Comparison of ENCODE assay signal across 8 cellular contexts in the genomic region with DNA sequence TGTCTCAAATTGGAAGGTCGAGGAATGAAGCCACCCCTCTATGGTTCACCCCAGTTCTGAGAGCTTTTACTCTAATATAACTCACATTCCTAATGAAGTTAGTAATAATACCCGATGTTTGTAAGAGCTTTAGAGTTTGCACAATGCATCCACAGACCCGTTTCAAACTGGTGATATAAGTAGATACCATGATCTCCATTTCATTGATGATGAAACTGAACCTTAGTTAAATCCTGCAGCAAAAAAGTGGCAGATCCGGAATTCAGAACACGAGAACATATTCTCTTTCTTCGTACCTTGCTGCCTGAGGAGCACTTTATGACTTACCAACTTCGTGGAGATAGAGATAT. TPM values are rescaled to one million over a fixed set of nuclear protein-coding genes. Genes with fewer than 3 reads are reported as not detected.
DNase-seq lines count a peak whose midpoint lies in the region; ATAC-seq and TF ChIP-seq lines count a peak whose summit lies in the region.

No MANE protein-coding gene starts in this region.

- peak overlapping the region; percentile 85 for H3K4me3 Mint-ChIP-seq in activated CD4-positive, alpha-beta T cell treated with anti-CD3 and anti-CD28 coated beads, Interleukin-2, amount 10 ng/mL, durations not matched to agents 7 days and 5 days

- peaks cover 16% of the 10 kb centered on the region for H3K4me1 Mint-ChIP-seq in activated CD4-positive, alpha-beta T cell treated with anti-CD3 and anti-CD28 coated beads, Interleukin-2, amount 10 ng/mL, durations not matched to agents 7 days and 5 days

- CTCF ChIA-PET in activated CD4-positive, alpha-beta T cell treated with anti-CD3 and anti-CD28 coated beads, Interleukin-2, amount 10 ng/mL, durations not matched to agents 7 days and 5 days (lab: Charles Lee) = interaction anchor here (5.2 kb wide), 1 partner anchor 37 kb away, joined by 24 read pairs; no protein-coding TSS in a partner anchor

- H3K9ac ChIP-seq in adipocyte (ENCODE audit: low read length) = peak overlapping the region; percentile 87

- H3K4me1 ChIP-seq in adipocyte (ENCODE audit: control insufficient read depth, insufficient read depth, low read length) = peaks cover 17% of the 10 kb centered on the region
- H3K4me1 ChIP-seq in left lung = peaks cover 4 to 10% of the 10 kb centered on the region in 2 donors
- peaks cover 6 to 13% of the 10 kb centered on the region in 2 donors for H3K4me1 ChIP-seq in thoracic aorta (ENCODE audit: control insufficient read depth in 1 of 2, low read depth in 2 of 2)

- intact Hi-C loops in left lung (cut with DNase I) = no loop called here

- H3K36me3 Mint-ChIP-seq in activated CD4-positive, alpha-beta T cell treated with anti-CD3 and anti-CD28 coated beads, Interleukin-2, amount 10 ng/mL, durations not matched to agents 7 days and 5 days (ENCODE audit: low read depth) = no peaks in the 10 kb centered on the region

- H3K4me3 ChIP-seq in adipocyte (ENCODE audit: low read length) = peak overlapping the region; percentile 85
- H3K4me3 ChIP-seq in left lung = peak overlapping the region; percentile 46 to 61
- H3K4me3 ChIP-seq in thoracic aorta = peak overlapping the region; percentile 94

- ATAC-seq in left lung (no peak), thoracic aorta (ENCODE audit: insufficient number of reproducible peaks, low FRiP score, low read depth) (no peak), HG02973 (IDR thresholded peaks at IDR 0.05; ENCODE audit: unreplicated experiment) (no peak)

- H3K9me3 Mint-ChIP-seq in activated CD4-positive, alpha-beta T cell treated with anti-CD3 and anti-CD28 coated beads, Interleukin-2, amount 10 ng/mL, durations not matched to agents 7 days and 5 days = no peaks in the 10 kb centered on the region

- H3K9me3 ChIP-seq in adipocyte (ENCODE audit: control insufficient read depth, low read length) (no peaks in the 10 kb centered on the region), left lung (no peaks in the 10 kb centered on the region), thoracic aorta (no peaks in the 10 kb centered on the region)

- TF ChIP-seq CTCF in left lung (IDR thresholded peaks at IDR 0.05) (no peak), thoracic aorta (IDR thresholded peaks at IDR 0.05) (no peak)

- H3K27me3 ChIP-seq in adipocyte (replicated peaks; ENCODE audit: control insufficient read depth, insufficient read depth, low read length) (no peaks in the 10 kb centered on the region), left lung (peaks cover 0 to 39% of the 10 kb centered on the region in 2 donors), thoracic aorta (replicated peaks; ENCODE audit: insufficient read depth) (no peaks in the 10 kb centered on the region)

- H3K27me3 Mint-ChIP-seq in activated CD4-positive, alpha-beta T cell treated with anti-CD3 and anti-CD28 coated beads, Interleukin-2, amount 10 ng/mL, durations not matched to agents 7 days and 5 days = peaks cover 29% of the 10 kb centered on the region

- H3K27ac Mint-ChIP-seq in activated CD4-positive, alpha-beta T cell treated with anti-CD3 and anti-CD28 coated beads, Interleukin-2, amount 10 ng/mL, durations not matched to agents 7 days and 5 days = no peak overlapping the region

- H3K36me3 ChIP-seq in adipocyte (ENCODE audit: control insufficient read depth, insufficient read depth, low read length, severe bottlenecking) (no peaks in the 10 kb centered on the region), left lung (no peaks in the 10 kb centered on the region), thoracic aorta (peaks cover 8% of the 10 kb centered on the region)

- POLR2A ChIA-PET in activated CD4-positive, alpha-beta T cell treated with anti-CD3 and anti-CD28 coated beads, Interleukin-2, amount 10 ng/mL, durations not matched to agents 7 days and 5 days (lab: Charles Lee) = interaction anchor here (0.6 kb wide), 1 partner anchor 365 kb away, joined by 4 read pairs; no protein-coding TSS in a partner anchor

- no peak for DNase-seq in activated CD4-positive, alpha-beta T cell treated with anti-CD3 and anti-CD28 coated beads, Interleukin-2, amount 10 ng/mL, durations not matched to agents 7 days and 5 days
- no peak for DNase-seq in activated CD4-positive, alpha-beta T cell treated with anti-CD3 and anti-CD28 coated beads for 4 hours
- peak; percentile 31 for DNase-seq in adipocyte (ENCODE audit: low read depth)
- DNase-seq in left lung = no peak
- DNase-seq in thoracic aorta (ENCODE audit: low spot score) = no peak
- DNase-seq in nucleus accumbens (lab: John Stamatoyannopoulos, UW) = no peak
- DNase-seq in SHP77 treated with DMSO at 0.1 percent for 48 hours (lab: John Stamatoyannopoulos, UW) = no peak

- H3K27ac ChIP-seq in left lung (peak overlapping the region; percentile 75), thoracic aorta (peak overlapping the region; percentile 78 to 79)

RNA-seq across cellular contexts. Expression of gene RBFOX2, which starts 0.8 kb away (rescaled TPM):
- under 1 TPM; 0.77 to 0.99 TPM for total RNA-seq in activated CD4-positive, alpha-beta T cell treated with anti-CD3 and anti-CD28 coated beads, Interleukin-2, amount 10 ng/mL, durations not matched to agents 7 days and 5 days
- total RNA-seq in left lung (10 to 100 TPM; 63.1 to 91.3 TPM), thoracic aorta (100 to 1,000 TPM; 117 to 143 TPM)

Comparison
In these comparisons a context has a peak if more than half of its experiments do, and no peak if none do; other contexts are left out.
1. RNA of gene RBFOX2, which starts 0.8 kb away (total RNA-seq): 117 to 143 TPM in thoracic aorta and 63.1 to 91.3 TPM in left lung; 0.77 to 0.99 TPM in activated CD4-positive, alpha-beta T cell treated with anti-CD3 and anti-CD28 coated beads, Interleukin-2, amount 10 ng/mL, durations not matched to agents 7 days and 5 days; every median in the first group is over 10 times any median in the second.
2. Peak in every context shown above with its lines, with median percentiles within 50 percentile points of each other: H3K4me3 ChIP-seq.